8 cellular contexts compared by ENCODE assay signal in the genomic region with DNA sequence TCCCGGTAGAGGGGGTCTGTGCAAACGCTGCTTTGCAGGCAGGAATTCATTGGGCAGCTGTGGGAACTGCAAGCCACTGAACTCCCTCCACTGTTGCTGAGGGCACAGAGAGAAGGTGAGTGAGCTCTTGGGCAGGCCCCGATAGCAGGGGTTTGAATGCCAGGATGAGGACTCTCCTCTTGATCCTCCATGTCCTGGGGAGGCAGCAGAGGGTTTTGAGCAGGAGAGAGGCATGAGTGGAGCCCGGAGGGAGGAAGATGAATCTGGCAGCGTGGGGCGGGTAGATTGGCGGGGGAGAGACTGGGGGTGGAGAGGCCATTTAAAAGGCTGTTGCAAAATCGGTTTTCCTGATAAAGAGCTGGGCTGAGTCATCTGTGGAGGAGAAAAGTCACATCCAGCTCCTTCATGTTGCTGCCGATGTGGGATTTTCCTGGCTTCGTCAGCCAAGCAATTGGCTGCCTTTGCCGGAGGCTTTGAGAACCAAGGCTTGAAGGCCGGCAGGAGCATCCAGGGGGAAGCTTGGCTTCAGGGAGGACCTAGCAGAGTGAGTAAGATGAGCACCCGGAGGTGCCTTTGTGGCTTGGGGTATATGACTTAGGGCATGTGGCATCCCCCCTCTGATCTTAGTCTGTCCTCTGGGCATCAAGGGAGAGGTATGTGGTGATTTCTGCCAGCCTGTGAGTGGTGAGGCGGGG. TPM values are rescaled to one million over a fixed set of nuclear protein-coding genes. Genes with fewer than 3 reads are reported as not detected.
DNase-seq lines count a peak whose midpoint lies in the region; ATAC-seq and TF ChIP-seq lines count a peak whose summit lies in the region.

A gene with protein sequence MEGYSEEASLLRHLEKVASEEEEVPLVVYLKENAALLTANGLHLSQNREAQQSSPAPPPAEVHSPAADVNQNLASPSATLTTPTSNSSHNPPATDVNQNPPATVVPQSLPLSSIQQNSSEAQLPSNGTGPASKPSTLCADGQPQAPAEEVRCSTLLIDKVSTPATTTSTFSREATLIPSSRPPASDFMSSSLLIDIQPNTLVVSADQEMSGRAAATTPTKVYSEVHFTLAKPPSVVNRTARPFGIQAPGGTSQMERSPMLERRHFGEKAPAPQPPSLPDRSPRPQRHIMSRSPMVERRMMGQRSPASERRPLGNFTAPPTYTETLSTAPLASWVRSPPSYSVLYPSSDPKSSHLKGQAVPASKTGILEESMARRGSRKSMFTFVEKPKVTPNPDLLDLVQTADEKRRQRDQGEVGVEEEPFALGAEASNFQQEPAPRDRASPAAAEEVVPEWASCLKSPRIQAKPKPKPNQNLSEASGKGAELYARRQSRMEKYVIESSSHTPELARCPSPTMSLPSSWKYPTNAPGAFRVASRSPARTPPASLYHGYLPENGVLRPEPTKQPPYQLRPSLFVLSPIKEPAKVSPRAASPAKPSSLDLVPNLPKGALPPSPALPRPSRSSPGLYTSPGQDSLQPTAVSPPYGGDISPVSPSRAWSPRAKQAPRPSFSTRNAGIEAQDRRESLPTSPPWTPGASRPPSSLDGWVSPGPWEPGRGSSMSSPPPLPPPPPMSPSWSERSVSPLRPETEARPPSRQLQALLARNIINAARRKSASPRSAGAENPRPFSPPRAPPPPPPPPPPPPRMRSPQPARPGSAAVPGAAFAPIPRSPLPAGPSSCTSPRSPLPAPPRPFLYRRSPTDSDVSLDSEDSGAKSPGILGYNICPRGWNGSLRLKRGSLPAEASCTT (plus strand): TSS at position 350 of the 695 bp plus-strand sequence. CDS start 7,616 bp downstream, outside the sequence.

- H3K9ac ChIP-seq in H9 (ENCODE audit: extremely low read depth, insufficient read length, low read length) = no peak within 1 kb of the TSS

- no peak within 1 kb of the TSS for H2BK5ac ChIP-seq in H9 (ENCODE audit: insufficient read length, low read length)

- H3K4me3 ChIP-seq in WI38 (ENCODE audit: low read depth, low read length) (peak within 1 kb of the TSS; percentile 66), left ventricle myocardium inferior (peak within 1 kb of the TSS; percentile 66), sigmoid colon (peak within 1 kb of the TSS in 1 of 4 donors; percentile 16)

- TF ChIP-seq CTCF in H9 (conservative IDR thresholded peaks at IDR 0.05) (no peak), WI38 (IDR thresholded peaks at IDR 0.05; ENCODE audit: low read depth, low read length) (no peak), left ventricle myocardium inferior (IDR thresholded peaks at IDR 0.05; ENCODE audit: borderline replicate concordance) (no peak), sigmoid colon (IDR thresholded peaks at IDR 0.05) (no peak)

- H3K18ac ChIP-seq in H9 (ENCODE audit: insufficient read length, low read depth, low read length) = no peak within 1 kb of the TSS

- H3K4me3 Mint-ChIP-seq in H9 = no peak within 1 kb of the TSS
- no peak within 1 kb of the TSS for H3K4me3 Mint-ChIP-seq in activated T-helper 1 cell treated with anti-CD3 and anti-CD28 coated beads, Interleukin-12 subunit alpha, Interleukin-12 subunit beta, Interleukin-2, Interleukin-4 antibody, amounts not matched to agents 30 ng/mL and 10 ng/mL and 1 ng/mL, durations not matched to agents 14 hours and 24 hours and 36 hours
- no peak within 1 kb of the TSS for H3K4me3 Mint-ChIP-seq in activated CD4-positive, alpha-beta T cell treated with anti-CD3 and anti-CD28 coated beads, Interleukin-2, amount 10 ng/mL, durations not matched to agents 24 days and 14 days

- WGBS in H9 (ENCODE audit: extremely low coverage, insufficient read length, low lambda C conversion rate) = no CpG with 5 or more reads among the region's 14 CpGs
- 67 to 78% methylated on average over 14 of the region's 14 CpGs for WGBS in sigmoid colon, 2 donors

- H2BK120ac ChIP-seq in H9 (ENCODE audit: low read depth, low read length, poor library complexity, severe bottlenecking) = no peak within 1 kb of the TSS

- H3K23me2 ChIP-seq in H9 (ENCODE audit: insufficient read length, low read depth, low read length, poor library complexity, severe bottlenecking) = no peaks in the 10 kb centered on the region

- no peaks in the 10 kb centered on the region for H3K9me3 ChIP-seq in H9 (ENCODE audit: control insufficient read depth, low read depth, low read length)
- no peaks in the 10 kb centered on the region for H3K9me3 ChIP-seq in left ventricle myocardium inferior (replicated peaks)
- H3K9me3 ChIP-seq in sigmoid colon = no peaks in the 10 kb centered on the region

- H4K20me1 ChIP-seq in H9 (ENCODE audit: control insufficient read depth, insufficient read depth, insufficient read length) = no peaks in the 10 kb centered on the region

- TF ChIP-seq POLR2A in sigmoid colon (IDR thresholded peaks at IDR 0.05) = no peak

- H3K27me3 Mint-ChIP-seq in H9 (ENCODE audit: low read depth) = peaks cover 2% of the 10 kb centered on the region; the same call in 1 of the 2 replicates
- H3K27me3 Mint-ChIP-seq in activated T-helper 1 cell treated with anti-CD3 and anti-CD28 coated beads, Interleukin-12 subunit alpha, Interleukin-12 subunit beta, Interleukin-2, Interleukin-4 antibody, amounts not matched to agents 30 ng/mL and 10 ng/mL and 1 ng/mL, durations not matched to agents 14 hours and 24 hours and 36 hours (ENCODE audit: insufficient read depth) = peaks cover 11% of the 10 kb centered on the region
- peaks cover 29% of the 10 kb centered on the region for H3K27me3 Mint-ChIP-seq in activated CD4-positive, alpha-beta T cell treated with anti-CD3 and anti-CD28 coated beads, Interleukin-2, amount 10 ng/mL, durations not matched to agents 24 days and 14 days

- H4K8ac ChIP-seq in H9 (replicated peaks; ENCODE audit: insufficient read length, low read depth, low read length) = no peak within 1 kb of the TSS

- H2BK12ac ChIP-seq in H9 (ENCODE audit: insufficient read length, low read depth, low read length) = no peak within 1 kb of the TSS

- no peak within 1 kb of the TSS for H3K4me2 ChIP-seq in H9 (ENCODE audit: insufficient read depth, insufficient read length, low read length)

- no peaks in the 10 kb centered on the region for H3K79me1 ChIP-seq in H9 (ENCODE audit: insufficient read depth, low read depth, low read length, poor library complexity, severe bottlenecking)

- H3K27ac Mint-ChIP-seq in H9 = peak within 1 kb of the TSS; percentile 20 to 65 (median 61); a peak in 4 of 7 replicates
- no peak within 1 kb of the TSS for H3K27ac Mint-ChIP-seq in activated T-helper 1 cell treated with anti-CD3 and anti-CD28 coated beads, Interleukin-12 subunit alpha, Interleukin-12 subunit beta, Interleukin-2, Interleukin-4 antibody, amounts not matched to agents 30 ng/mL and 10 ng/mL and 1 ng/mL, durations not matched to agents 14 hours and 24 hours and 36 hours
- H3K27ac Mint-ChIP-seq in activated CD4-positive, alpha-beta T cell treated with anti-CD3 and anti-CD28 coated beads, Interleukin-2, amount 10 ng/mL, durations not matched to agents 24 days and 14 days = no peak within 1 kb of the TSS

- H3K27me3 ChIP-seq in H9 (ENCODE audit: insufficient read depth, low read length) (no peaks in the 10 kb centered on the region), left ventricle myocardium inferior (ENCODE audit: low read depth) (no peaks in the 10 kb centered on the region), sigmoid colon (no peaks in the 10 kb centered on the region)

- H2AK5ac ChIP-seq in H9 (ENCODE audit: insufficient read length, low read length) = no peak within 1 kb of the TSS

- H3T11ph ChIP-seq in H9 (ENCODE audit: low read length) = no peak within 1 kb of the TSS

- H3K27ac ChIP-seq in H9 (ENCODE audit: insufficient read length, low read depth, low read length) = no peak within 1 kb of the TSS
- H3K27ac ChIP-seq in left ventricle myocardium inferior (replicated peaks) = peak within 1 kb of the TSS; percentile 97
- peak within 1 kb of the TSS; percentile 72 to 86 (median 80) for H3K27ac ChIP-seq in sigmoid colon

- H2BK15ac ChIP-seq in H9 (ENCODE audit: low read depth, low read length) = no peak within 1 kb of the TSS

- intact Hi-C loops in left ventricle myocardium inferior (cut with micrococcal nuclease) (no loop called here), sigmoid colon (cut with DNase I) (loop anchor here (2.0 kb wide), 1 partner anchor 16 kb away; no protein-coding TSS in a partner anchor)
- intact Hi-C loops in activated T-helper 1 cell treated with anti-CD3 and anti-CD28 coated beads, Interleukin-12 subunit alpha, Interleukin-12 subunit beta, Interleukin-2, Interleukin-4 antibody, amounts not matched to agents 30 ng/mL and 10 ng/mL and 1 ng/mL, durations not matched to agents 14 hours and 24 hours and 36 hours (cut with micrococcal nuclease) = no loop called here
- intact Hi-C loops in activated CD4-positive, alpha-beta T cell treated with anti-CD3 and anti-CD28 coated beads, Interleukin-2, amount 10 ng/mL, durations not matched to agents 24 days and 14 days (cut with micrococcal nuclease) = no loop called here

- H3K36me3 Mint-ChIP-seq in H9 (ENCODE audit: insufficient read depth in 1 of 3, low read depth in 3 of 3) = no peaks in the 10 kb centered on the region
- no peaks in the 10 kb centered on the region for H3K36me3 Mint-ChIP-seq in activated T-helper 1 cell treated with anti-CD3 and anti-CD28 coated beads, Interleukin-12 subunit alpha, Interleukin-12 subunit beta, Interleukin-2, Interleukin-4 antibody, amounts not matched to agents 30 ng/mL and 10 ng/mL and 1 ng/mL, durations not matched to agents 14 hours and 24 hours and 36 hours (ENCODE audit: low read depth)
- H3K36me3 Mint-ChIP-seq in activated CD4-positive, alpha-beta T cell treated with anti-CD3 and anti-CD28 coated beads, Interleukin-2, amount 10 ng/mL, durations not matched to agents 24 days and 14 days (ENCODE audit: low read depth) = no peaks in the 10 kb centered on the region

- no peak within 1 kb of the TSS for H3K14ac ChIP-seq in H9 (ENCODE audit: insufficient read depth, low read length)

- no peak within 1 kb of the TSS for H3K4ac ChIP-seq in H9 (ENCODE audit: low read depth, low read length)

- TF ChIP-seq EP300 in sigmoid colon (IDR thresholded peaks at IDR 0.05) = no peak

- H4K91ac ChIP-seq in H9 (ENCODE audit: insufficient read length, low read depth, low read length) = no peak within 1 kb of the TSS

- no peak within 1 kb of the TSS for H2BK20ac ChIP-seq in H9 (ENCODE audit: low read depth, low read length, poor library complexity, severe bottlenecking)

- H3K4me1 ChIP-seq in H9 (ENCODE audit: insufficient read depth, low read length) (peaks cover 2% of the 10 kb centered on the region; the same call in 1 of the 2 replicates), left ventricle myocardium inferior (peaks cover 100% of the 10 kb centered on the region), sigmoid colon (peaks cover 0 to 91% (median 83%) of the 10 kb centered on the region in 4 donors)

- no peaks in the 10 kb centered on the region for H3K79me2 ChIP-seq in H9 (ENCODE audit: insufficient read depth, low read length)

- no peak within 1 kb of the TSS for H3K56ac ChIP-seq in H9 (ENCODE audit: insufficient read length, low read depth, low read length)

- no peak within 1 kb of the TSS for H2AFZ ChIP-seq in H9 (ENCODE audit: low read length)

- H3K4me1 Mint-ChIP-seq in H9 = peaks cover 57 to 71% of the 10 kb centered on the region in 2 experiments
- no peaks in the 10 kb centered on the region for H3K4me1 Mint-ChIP-seq in activated T-helper 1 cell treated with anti-CD3 and anti-CD28 coated beads, Interleukin-12 subunit alpha, Interleukin-12 subunit beta, Interleukin-2, Interleukin-4 antibody, amounts not matched to agents 30 ng/mL and 10 ng/mL and 1 ng/mL, durations not matched to agents 14 hours and 24 hours and 36 hours (ENCODE audit: low read depth)
- H3K4me1 Mint-ChIP-seq in activated CD4-positive, alpha-beta T cell treated with anti-CD3 and anti-CD28 coated beads, Interleukin-2, amount 10 ng/mL, durations not matched to agents 24 days and 14 days = no peaks in the 10 kb centered on the region

- ATAC-seq in GM21619 (IDR thresholded peaks at IDR 0.05; ENCODE audit: unreplicated experiment) (no peak), HG02981 (IDR thresholded peaks at IDR 0.05; ENCODE audit: unreplicated experiment) (no peak)

- no peak within 1 kb of the TSS for H3K23ac ChIP-seq in H9 (ENCODE audit: insufficient read length, low read depth, low read length)

- H3K9me3 Mint-ChIP-seq in H9 = no peaks in the 10 kb centered on the region
- no peaks in the 10 kb centered on the region for H3K9me3 Mint-ChIP-seq in activated T-helper 1 cell treated with anti-CD3 and anti-CD28 coated beads, Interleukin-12 subunit alpha, Interleukin-12 subunit beta, Interleukin-2, Interleukin-4 antibody, amounts not matched to agents 30 ng/mL and 10 ng/mL and 1 ng/mL, durations not matched to agents 14 hours and 24 hours and 36 hours
- no peaks in the 10 kb centered on the region for H3K9me3 Mint-ChIP-seq in activated CD4-positive, alpha-beta T cell treated with anti-CD3 and anti-CD28 coated beads, Interleukin-2, amount 10 ng/mL, durations not matched to agents 24 days and 14 days

- no peak within 1 kb of the TSS for H4K5ac ChIP-seq in H9 (ENCODE audit: insufficient read length, low read depth, low read length)

- DNase-seq in H9 = no peak
- peak; percentile 76 for DNase-seq in left ventricle myocardium inferior
- DNase-seq in sigmoid colon = peak; percentile 91
- DNase-seq in activated T-helper 1 cell treated with anti-CD3 and anti-CD28 coated beads, Interleukin-12 subunit alpha, Interleukin-12 subunit beta, Interleukin-2, Interleukin-4 antibody, amounts not matched to agents 30 ng/mL and 10 ng/mL and 1 ng/mL, durations not matched to agents 14 hours and 24 hours and 36 hours (ENCODE audit: low spot score) = no peak
- no peak for DNase-seq in activated CD4-positive, alpha-beta T cell treated with anti-CD3 and anti-CD28 coated beads, Interleukin-2, amount 10 ng/mL, durations not matched to agents 24 days and 14 days

- H3K36me3 ChIP-seq in left ventricle myocardium inferior (no peaks in the 10 kb centered on the region), sigmoid colon (no peaks in the 10 kb centered on the region)

RNA-seq across cellular contexts. Expression of the gene that starts here (rescaled TPM):
- total RNA-seq in H9 (2021) (1.7 and 1.9 TPM in 2 replicates), left ventricle myocardium inferior (715 TPM), sigmoid colon (10 to 100 TPM in 2 of 4 donors, 1 to 10 TPM in 2; 7.1 to 23.5 (median 11.1) TPM)
- polyA plus RNA-seq in sigmoid colon = 10 to 100 TPM; 18.6 to 30.1 (median 28.9) TPM
- not detected in 2 replicates for total RNA-seq in activated T-helper 1 cell treated with anti-CD3 and anti-CD28 coated beads, Interleukin-12 subunit alpha, Interleukin-12 subunit beta, Interleukin-2, Interleukin-4 antibody, amounts not matched to agents 30 ng/mL and 10 ng/mL and 1 ng/mL, durations not matched to agents 14 hours and 24 hours and 36 hours
- total RNA-seq in activated CD4-positive, alpha-beta T cell treated with anti-CD3 and anti-CD28 coated beads, Interleukin-2, amount 10 ng/mL, durations not matched to agents 24 days and 14 days = not detected in 2 replicates

Comparison
In these comparisons a context has a peak if more than half of its experiments do, and no peak if none do; other contexts are left out.
1. RNA of the gene that starts here (total RNA-seq): 715 TPM in left ventricle myocardium inferior (single experiment); 7.1 to 23.5 TPM in sigmoid colon, 1.7 to 1.9 TPM in H9, not detected in activated T-helper 1 cell treated with anti-CD3 and anti-CD28 coated beads, Interleukin-12 subunit alpha, Interleukin-12 subunit beta, Interleukin-2, Interleukin-4 antibody, amounts not matched to agents 30 ng/mL and 10 ng/mL and 1 ng/mL, durations not matched to agents 14 hours and 24 hours and 36 hours and not detected in activated CD4-positive, alpha-beta T cell treated with anti-CD3 and anti-CD28 coated beads, Interleukin-2, amount 10 ng/mL, durations not matched to agents 24 days and 14 days; every median in the first group is over 10 times any median in the second.
2. DNase-seq: peak in left ventricle myocardium inferior (single experiment) and sigmoid colon (single experiment); none in H9 (single experiment), activated T-helper 1 cell treated with anti-CD3 and anti-CD28 coated beads, Interleukin-12 subunit alpha, Interleukin-12 subunit beta, Interleukin-2, Interleukin-4 antibody, amounts not matched to agents 30 ng/mL and 10 ng/mL and 1 ng/mL, durations not matched to agents 14 hours and 24 hours and 36 hours (single experiment) and activated CD4-positive, alpha-beta T cell treated with anti-CD3 and anti-CD28 coated beads, Interleukin-2, amount 10 ng/mL, durations not matched to agents 24 days and 14 days (single experiment).
3. H3K27ac Mint-ChIP-seq: peak in H9 (3 of 3); none in activated T-helper 1 cell treated with anti-CD3 and anti-CD28 coated beads, Interleukin-12 subunit alpha, Interleukin-12 subunit beta, Interleukin-2, Interleukin-4 antibody, amounts not matched to agents 30 ng/mL and 10 ng/mL and 1 ng/mL, durations not matched to agents 14 hours and 24 hours and 36 hours (single experiment) and activated CD4-positive, alpha-beta T cell treated with anti-CD3 and anti-CD28 coated beads, Interleukin-2, amount 10 ng/mL, durations not matched to agents 24 days and 14 days (single experiment).